ENCODE assay signal across 31 cellular contexts in genomic region chr6:362231-362923, GRCh38. TPM values are rescaled to one million over a fixed set of nuclear protein-coding genes. Genes with fewer than 3 reads are reported as not detected.
"Had no signal": no experiment of that assay in that cellular context is flagged by ENCODE, and none has a peak within 500 bp of the region (broad histone marks: within the 10 kb centered on the region; RNA-seq: fewer than 3 reads in every experiment).

No MANE protein-coding gene starts in this region.

- FAIRE-seq: endometrium, endothelial cell of umbilical vein had no signal

- H3K4me1 ChIP-seq: adrenal gland, body of pancreas, colonic mucosa, gastroesophageal sphincter had no signal

- H3K36me3 Mint-ChIP-seq: activated naive CD8-positive, alpha-beta T cell treated with anti-CD3 and anti-CD28 coated beads for 36 hours had no signal

- H3K4me3 Mint-ChIP-seq: activated B cell treated with CpG ODN at 0.5 μM for 24 hours; activated CD8-positive, alpha-beta T cell treated with anti-CD3 and anti-CD28 coated beads for 36 hours; activated naive CD4-positive, alpha-beta T cell treated with anti-CD3 and anti-CD28 coated beads for 36 hours; activated naive CD4-positive, alpha-beta T cell treated with anti-CD3 and anti-CD28 coated beads, Interleukin-2, amount 50 U/mL, for 24 hours; activated naive CD8-positive, alpha-beta T cell treated with anti-CD3 and anti-CD28 coated beads for 36 hours; activated naive CD8-positive, alpha-beta T cell treated with anti-CD3 and anti-CD28 coated beads, Interleukin-2, amount 50 U/mL, for 24 hours; activated T-cell treated with anti-CD3 and anti-CD28 coated beads, Interleukin-2, amount 50 U/mL, for 72 hours; T-helper 2 cell treated with Interferon-gamma antibody and Interleukin-4, amounts not matched to agents 5 μg/mL and 100 μg/mL, for 36 hours had no signal

- H3K36me3 ChIP-seq: adrenal gland, colonic mucosa, esophagus squamous epithelium, gastroesophageal sphincter, WERI-Rb-1 had no signal

- H3K9me3 Mint-ChIP-seq: activated B cell treated with CpG ODN at 0.5 μM for 24 hours; T-helper 2 cell treated with Interferon-gamma antibody and Interleukin-4, amounts not matched to agents 5 μg/mL and 100 μg/mL, for 36 hours had no signal

- H3K27me3 Mint-ChIP-seq: activated B cell treated with CpG ODN at 0.5 μM for 24 hours; activated naive CD4-positive, alpha-beta T cell treated with anti-CD3 and anti-CD28 coated beads, Interleukin-2, amount 50 U/mL, for 24 hours; activated naive CD8-positive, alpha-beta T cell treated with anti-CD3 and anti-CD28 coated beads for 36 hours; activated naive CD8-positive, alpha-beta T cell treated with anti-CD3 and anti-CD28 coated beads, Interleukin-2, amount 50 U/mL, for 24 hours; T-helper 17 cell had no signal

- H3K4me1 Mint-ChIP-seq: activated naive CD4-positive, alpha-beta T cell treated with anti-CD3 and anti-CD28 coated beads, Interleukin-2, amount 50 U/mL, for 24 hours had no signal

- H3K4me3 ChIP-seq: adrenal gland, body of pancreas, colonic mucosa, esophagus squamous epithelium, gastroesophageal sphincter had no signal

- H3K27me3 ChIP-seq: body of pancreas, colonic mucosa had no signal

- H3K9me3 ChIP-seq: adrenal gland had no signal

- ATAC-seq: activated CD4-positive, CD25-positive, alpha-beta regulatory T cell treated with anti-CD3 and anti-CD28 coated beads, Interleukin-2, amount 50 U/mL, for 24 hours; activated CD8-positive, alpha-beta T cell treated with anti-CD3 and anti-CD28 coated beads for 36 hours; activated naive CD8-positive, alpha-beta T cell treated with anti-CD3 and anti-CD28 coated beads, Interleukin-2, amount 50 U/mL, for 24 hours; activated T-cell treated with anti-CD3 and anti-CD28 coated beads, Interleukin-2, amount 50 U/mL, for 72 hours; body of pancreas; gastroesophageal sphincter; T-helper 17 cell had no signal

- H3K27ac ChIP-seq: adrenal gland, body of pancreas, colonic mucosa, epithelial cell of prostate, esophagus squamous epithelium, gastroesophageal sphincter, WERI-Rb-1 had no signal

- DNase-seq: activated B cell treated with CpG ODN at 0.5 μM for 24 hours; activated CD4-positive, alpha-beta T cell treated with anti-CD3 and anti-CD28 coated beads for 48 hours; activated CD4-positive, alpha-beta T cell treated with anti-CD3 and anti-CD28 coated beads, Interleukin-2, amount 50 U/mL, for 1 hour; activated CD4-positive, alpha-beta T cell treated with anti-CD3 and anti-CD28 coated beads, Interleukin-2, amount 50 U/mL, for 48 hours; activated CD8-positive, alpha-beta memory T cell treated with anti-CD3 and anti-CD28 coated beads for 24 hours; activated CD8-positive, alpha-beta T cell treated with anti-CD3 and anti-CD28 coated beads for 36 hours; activated gamma-delta T cell; activated naive CD4-positive, alpha-beta T cell treated with anti-CD3 and anti-CD28 coated beads for 36 hours; activated naive CD8-positive, alpha-beta T cell treated with anti-CD3 and anti-CD28 coated beads for 36 hours; activated naive CD8-positive, alpha-beta T cell treated with anti-CD3 and anti-CD28 coated beads, Interleukin-2, amount 50 U/mL, for 24 hours; activated T-cell treated with anti-CD3 and anti-CD28 coated beads, Interleukin-2, amount 50 U/mL, for 72 hours; adrenal gland; amygdala; body of pancreas; caudate nucleus; colonic mucosa; effector CD8-positive, alpha-beta T cell; esophagus squamous epithelium; foreskin melanocyte; T-helper 1 cell; T-helper 17 cell; T1000; WERI-Rb-1 had no signal

RNA-seq across cellular contexts. Expression of gene IRF4, which starts 29.2 kb away (rescaled TPM):
- total RNA-seq: endothelial cell of umbilical vein, glomerular endothelial cell had no signal
- polyA plus RNA-seq: endothelial cell of umbilical vein had no signal
